In genomic region chr6:166998256-166999144, GRCh38 we compare ENCODE assay signal across 8 cellular contexts. TPM values are rescaled to one million over a fixed set of nuclear protein-coding genes. Genes with fewer than 3 reads are reported as not detected.
A peak's percentile ranks its signal among the peaks of the same experiment; 100 is the strongest.
DNase-seq lines count a peak whose midpoint lies in the region; ATAC-seq and TF ChIP-seq lines count a peak whose summit lies in the region.

No MANE protein-coding gene starts in this region.

- ATAC-seq in GM21717 (IDR thresholded peaks at IDR 0.05; ENCODE audit: unreplicated experiment) = peak; percentile 15
- peak in 1 of 2 donors; percentile 8 for ATAC-seq in left cardiac atrium
- ATAC-seq in gastrocnemius medialis = peak in 1 of 2 donors; percentile 4

- in situ Hi-C loops in gastrocnemius medialis (cut with MboI; ENCODE audit: low sequenced_read_pairs in 4 of 4) = loop anchor here in 3 of 4 donors (25.0 kb wide), 1 partner anchor 211 kb away; no protein-coding TSS in a partner anchor

- H2AFZ ChIP-seq in Karpas-422 (ENCODE audit: low read length) = no peak overlapping the region

- H3K4me1 ChIP-seq in Karpas-422 (ENCODE audit: low read length) (peaks cover 37% of the 10 kb centered on the region), gastrocnemius medialis (peaks cover 9 to 18% of the 10 kb centered on the region in 2 donors)

- peaks cover 43% of the 10 kb centered on the region for H3K36me3 Mint-ChIP-seq in activated T-helper 2 cell treated with anti-CD3 and anti-CD28 coated beads, Interferon-gamma antibody, Interleukin-2, Interleukin-4, amounts not matched to agents 10 μg/mL and 5 μg/mL and 100 μg/mL, durations not matched to agents 14 hours and 24 hours and 36 hours (ENCODE audit: low read depth)

- H3K27me3 ChIP-seq in Karpas-422 (ENCODE audit: low read length) = no peaks in the 10 kb centered on the region
- H3K27me3 ChIP-seq in gastrocnemius medialis = no peaks in the 10 kb centered on the region

- peaks cover 39% of the 10 kb centered on the region for H3K4me1 Mint-ChIP-seq in activated T-helper 2 cell treated with anti-CD3 and anti-CD28 coated beads, Interferon-gamma antibody, Interleukin-2, Interleukin-4, amounts not matched to agents 10 μg/mL and 5 μg/mL and 100 μg/mL, durations not matched to agents 14 hours and 24 hours and 36 hours (ENCODE audit: low read depth)

- no peaks in the 10 kb centered on the region for H3K9me3 ChIP-seq in Karpas-422 (ENCODE audit: low read length)
- no peaks in the 10 kb centered on the region for H3K9me3 ChIP-seq in gastrocnemius medialis

- TF ChIP-seq POLR2A in gastrocnemius medialis (IDR thresholded peaks at IDR 0.05) = no peak

- H3K9ac ChIP-seq in Karpas-422 (ENCODE audit: low read length) = peak overlapping the region; percentile 83

- H3K9me3 Mint-ChIP-seq in activated T-helper 2 cell treated with anti-CD3 and anti-CD28 coated beads, Interferon-gamma antibody, Interleukin-2, Interleukin-4, amounts not matched to agents 10 μg/mL and 5 μg/mL and 100 μg/mL, durations not matched to agents 14 hours and 24 hours and 36 hours = no peaks in the 10 kb centered on the region

- H3K27me3 Mint-ChIP-seq in activated T-helper 2 cell treated with anti-CD3 and anti-CD28 coated beads, Interferon-gamma antibody, Interleukin-2, Interleukin-4, amounts not matched to agents 10 μg/mL and 5 μg/mL and 100 μg/mL, durations not matched to agents 14 hours and 24 hours and 36 hours (ENCODE audit: low read depth) = no peaks in the 10 kb centered on the region

- H3K79me2 ChIP-seq in Karpas-422 (ENCODE audit: low read length) = peaks cover 93% of the 10 kb centered on the region

- DNase-seq in GM12865 (ENCODE audit: low read depth) (peak; percentile 35), Karpas-422 (peak; percentile 63), left cardiac atrium (peak; percentile 37), gastrocnemius medialis (no peak), H4 (ENCODE audit: low spot score) (no peak), retina (no peak)
- peak; percentile 19 for DNase-seq in activated T-helper 2 cell treated with anti-CD3 and anti-CD28 coated beads, Interferon-gamma antibody, Interleukin-2, Interleukin-4, amounts not matched to agents 10 μg/mL and 5 μg/mL and 100 μg/mL, durations not matched to agents 14 hours and 24 hours and 36 hours (ENCODE audit: low spot score)

- intact Hi-C loops in activated T-helper 2 cell treated with anti-CD3 and anti-CD28 coated beads, Interferon-gamma antibody, Interleukin-2, Interleukin-4, amounts not matched to agents 10 μg/mL and 5 μg/mL and 100 μg/mL, durations not matched to agents 14 hours and 24 hours and 36 hours (cut with micrococcal nuclease) = loop anchor here (1.0 to 5.0 kb wide), 8 partner anchors 41 to 371 kb away; partner anchors contain the start of gene RPS6KA2
- intact Hi-C loops in left cardiac atrium (cut with DNase I) = loop anchor here in 1 of 2 donors (10.0 kb wide), 1 partner anchor 146 kb away; no protein-coding TSS in a partner anchor
- intact Hi-C loops in gastrocnemius medialis (cut with DNase I; ENCODE audit: low total_unique reads) = loop anchor here (1.0 kb wide), 1 partner anchor 42 kb away; the partner anchor contains the start of gene RNASET2

- TF ChIP-seq CTCF in GM12865 (IDR thresholded peaks at IDR 0.05; ENCODE audit: insufficient read depth, low read depth, low read length, missing control alignments) (no peak), gastrocnemius medialis (IDR thresholded peaks at IDR 0.05 in 4 of 5, conservative IDR thresholded peaks at IDR 0.05 in 1 of 5) (no peak)

- peak overlapping the region; percentile 80 for H3K27ac Mint-ChIP-seq in activated T-helper 2 cell treated with anti-CD3 and anti-CD28 coated beads, Interferon-gamma antibody, Interleukin-2, Interleukin-4, amounts not matched to agents 10 μg/mL and 5 μg/mL and 100 μg/mL, durations not matched to agents 14 hours and 24 hours and 36 hours

- peak overlapping the region; percentile 34 for H3K27ac ChIP-seq in Karpas-422 (ENCODE audit: low read length)
- H3K27ac ChIP-seq in gastrocnemius medialis = peak overlapping the region; percentile 54 to 79 (median 67)

- H3K36me3 ChIP-seq in Karpas-422 (ENCODE audit: insufficient read depth, low read length) (peaks cover 42% of the 10 kb centered on the region; the same call in 1 of the 2 replicates), gastrocnemius medialis (no peaks in the 10 kb centered on the region)

- H3K9me2 ChIP-seq in Karpas-422 (replicated peaks; ENCODE audit: insufficient read depth, low read length) = no peaks in the 10 kb centered on the region

- H3K4me3 Mint-ChIP-seq in activated T-helper 2 cell treated with anti-CD3 and anti-CD28 coated beads, Interferon-gamma antibody, Interleukin-2, Interleukin-4, amounts not matched to agents 10 μg/mL and 5 μg/mL and 100 μg/mL, durations not matched to agents 14 hours and 24 hours and 36 hours (ENCODE audit: low read depth) = peak overlapping the region; percentile 87

- H3K4me2 ChIP-seq in Karpas-422 (ENCODE audit: low read depth, low read length, poor library complexity, severe bottlenecking) = peak overlapping the region; percentile 58

- peaks cover 8% of the 10 kb centered on the region; the same call in 1 of the 2 replicates for H4K20me1 ChIP-seq in Karpas-422 (ENCODE audit: insufficient read depth, low read depth, low read length)

- H3K4me3 ChIP-seq in GM12865 (ENCODE audit: low read depth, low read length) (peak overlapping the region; percentile 80), Karpas-422 (ENCODE audit: low read length) (peak overlapping the region; percentile 97), gastrocnemius medialis (peak overlapping the region; percentile 66 to 97 (median 75))

RNA-seq across cellular contexts. Expression of gene CEP43, which starts 0.7 kb away (rescaled TPM):
- 18.5 and 19.5 TPM in 2 replicates for total RNA-seq in Karpas-422 (2014; rRNA removed; shearing (Covaris generic); ENCODE audit: low replicate concordance)
- 15.9 and 18.1 TPM in 2 replicates for total RNA-seq in activated T-helper 2 cell treated with anti-CD3 and anti-CD28 coated beads, Interferon-gamma antibody, Interleukin-2, Interleukin-4, amounts not matched to agents 10 μg/mL and 5 μg/mL and 100 μg/mL, durations not matched to agents 14 hours and 24 hours and 36 hours
- 10 to 100 TPM in 1 of 2 donors, 1 to 10 TPM in 1; 8.9 to 10.2 TPM for total RNA-seq in left cardiac atrium
- total RNA-seq in gastrocnemius medialis = 1 to 10 TPM; 4.4 to 8.3 (median 5.9) TPM
- 16.7 and 17.4 TPM in 2 replicates for total RNA-seq in H4 (2014; rRNA removed; shearing (Covaris generic))

RNA-seq across cellular contexts. Expression of gene RNASET2, which starts 42.1 kb away (rescaled TPM):
- 147 and 246 TPM in 2 replicates for total RNA-seq in Karpas-422 (2014; rRNA removed; shearing (Covaris generic); ENCODE audit: low replicate concordance)
- 53.4 and 56.2 TPM in 2 replicates for total RNA-seq in activated T-helper 2 cell treated with anti-CD3 and anti-CD28 coated beads, Interferon-gamma antibody, Interleukin-2, Interleukin-4, amounts not matched to agents 10 μg/mL and 5 μg/mL and 100 μg/mL, durations not matched to agents 14 hours and 24 hours and 36 hours
- 10 to 100 TPM; 18.3 to 27.9 TPM for total RNA-seq in left cardiac atrium
- 1 to 10 TPM; 4.9 to 9.6 (median 6.5) TPM for total RNA-seq in gastrocnemius medialis
- total RNA-seq in H4 (2014; rRNA removed; shearing (Covaris generic)) = 9.8 and 19.8 TPM in 2 replicates

Comparison
In these comparisons a context has a peak if more than half of its experiments do, and no peak if none do; other contexts are left out.
1. DNase-seq: peak in GM12865 (single experiment), Karpas-422 (single experiment), activated T-helper 2 cell treated with anti-CD3 and anti-CD28 coated beads, Interferon-gamma antibody, Interleukin-2, Interleukin-4, amounts not matched to agents 10 μg/mL and 5 μg/mL and 100 μg/mL, durations not matched to agents 14 hours and 24 hours and 36 hours (single experiment) and left cardiac atrium (single experiment); none in gastrocnemius medialis (0 of 2), H4 (single experiment) and retina (single experiment).
2. Peak in every context shown above with its lines, with median percentiles within 50 percentile points of each other: H3K4me3 ChIP-seq.